Comparison of ENCODE assay signal across 1 cellular context in the genomic region with DNA sequence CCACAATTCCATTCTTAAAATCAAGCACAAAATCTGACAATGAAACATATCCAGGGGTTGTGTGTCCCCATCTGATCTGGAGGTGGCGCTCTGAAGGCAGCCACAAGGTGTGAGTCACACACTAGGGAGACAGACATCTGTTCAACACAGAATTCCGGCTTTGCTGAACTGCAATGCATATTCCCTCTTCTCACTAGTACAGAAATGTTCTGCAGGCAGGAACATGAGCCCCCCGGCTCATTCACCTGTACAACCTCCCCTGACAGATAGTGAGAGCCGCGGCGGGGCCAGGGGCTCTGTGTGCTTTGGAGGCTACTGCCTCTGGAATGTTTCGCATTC.
TF ChIP-seq lines count a peak whose summit lies in the region.

No MANE protein-coding gene starts in this region.

TF ChIP-seq in H1, 55 proteins besides CTCF, POLR2A, EP300 and RAD21:
- peak; percentile 69; the same call in 1 of the 2 replicates for TF ChIP-seq JUND (IDR thresholded peaks at IDR 0.05; ENCODE audit: low read length)
- no peak for TF ChIP-seq NRF1 (IDR thresholded peaks at IDR 0.05; ENCODE audit: low read depth, low read length)
